In the genomic region with DNA sequence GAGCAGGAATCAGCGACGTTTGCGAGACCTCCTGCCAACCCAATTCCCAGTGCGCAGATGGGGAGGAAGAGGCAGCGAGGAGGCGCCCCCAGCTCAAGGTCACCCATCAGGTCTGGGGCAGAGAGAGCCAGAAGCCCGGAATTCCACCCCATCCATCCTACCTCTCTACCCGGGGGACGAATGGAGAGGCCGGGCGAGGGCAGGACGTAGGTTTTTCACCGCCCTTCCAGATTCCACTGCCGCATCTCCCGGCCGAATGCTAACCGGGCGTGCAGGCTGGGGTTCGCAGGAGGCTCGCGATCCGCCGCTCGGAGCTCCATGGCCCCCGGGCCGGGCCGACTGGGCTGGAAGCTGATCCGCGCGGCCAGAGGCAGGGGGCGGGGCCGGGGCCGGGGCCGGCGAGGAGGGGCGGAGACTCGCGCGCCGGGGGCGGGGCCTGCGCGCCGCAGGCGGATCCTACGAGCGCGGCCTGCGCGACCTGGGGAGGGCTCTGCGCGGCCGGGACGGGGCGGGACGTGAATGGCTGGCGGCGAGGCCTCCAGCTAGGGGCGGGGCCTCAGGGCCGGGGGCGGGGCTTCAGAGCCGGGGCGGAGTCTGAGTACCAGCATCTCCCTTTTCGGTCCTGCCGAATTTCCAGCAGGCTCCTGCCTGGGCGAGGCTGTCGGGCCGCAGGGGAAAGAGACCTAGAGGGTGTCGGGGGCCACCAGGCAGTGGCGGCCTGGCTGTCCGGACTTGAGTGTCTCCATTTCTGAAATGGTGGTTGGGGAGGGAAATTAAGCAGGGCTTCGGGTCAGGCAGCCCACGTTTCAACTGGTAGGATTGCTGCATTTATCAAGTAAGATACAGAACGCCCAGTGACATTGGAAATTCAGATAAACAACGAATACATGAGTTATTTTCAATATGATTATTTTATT, we compare ENCODE assay signal across 8 cellular contexts. TPM values are rescaled to one million over a fixed set of nuclear protein-coding genes. Genes with fewer than 3 reads are reported as not detected.
DNase-seq lines count a peak whose midpoint lies in the region; ATAC-seq and TF ChIP-seq lines count a peak whose summit lies in the region.

A gene with protein sequence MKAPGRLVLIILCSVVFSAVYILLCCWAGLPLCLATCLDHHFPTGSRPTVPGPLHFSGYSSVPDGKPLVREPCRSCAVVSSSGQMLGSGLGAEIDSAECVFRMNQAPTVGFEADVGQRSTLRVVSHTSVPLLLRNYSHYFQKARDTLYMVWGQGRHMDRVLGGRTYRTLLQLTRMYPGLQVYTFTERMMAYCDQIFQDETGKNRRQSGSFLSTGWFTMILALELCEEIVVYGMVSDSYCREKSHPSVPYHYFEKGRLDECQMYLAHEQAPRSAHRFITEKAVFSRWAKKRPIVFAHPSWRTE (minus strand): TSS at position 377 of the 917 bp plus-strand sequence. CDS start 622 bp downstream, outside the sequence.

- H3K36me3 ChIP-seq in KOPT-K1 (ENCODE audit: insufficient read depth, low read length) (no peaks in the 10 kb centered on the region), RWPE2 (ENCODE audit: low read depth) (peaks cover 12% of the 10 kb centered on the region)

- peaks cover 31% of the 10 kb centered on the region for H3K4me1 ChIP-seq in RWPE2 (ENCODE audit: insufficient read depth, poor library complexity, severe bottlenecking)

- no peaks in the 10 kb centered on the region for H3K36me3 Mint-ChIP-seq in natural killer cell treated with Interleukin-12 subunit alpha and Interleukin-12 subunit beta and Interleukin-15 and Interleukin-18, amount 100 ng/mL, for 72 hours

- H3K27ac Mint-ChIP-seq in natural killer cell treated with Interleukin-12 subunit alpha and Interleukin-12 subunit beta and Interleukin-15 and Interleukin-18, amount 100 ng/mL, for 72 hours, result no peak within 1 kb of the TSS

- H3K9me3 ChIP-seq in KOPT-K1 (ENCODE audit: insufficient read depth, low read length, poor library complexity, severe bottlenecking) (no peaks in the 10 kb centered on the region), RWPE2 (ENCODE audit: severe bottlenecking) (no peaks in the 10 kb centered on the region)

- H3K27me3 Mint-ChIP-seq in natural killer cell treated with Interleukin-12 subunit alpha and Interleukin-12 subunit beta and Interleukin-15 and Interleukin-18, amount 100 ng/mL, for 72 hours, result no peaks in the 10 kb centered on the region

- no peaks in the 10 kb centered on the region for H3K27me3 ChIP-seq in RWPE2 (ENCODE audit: insufficient read depth, poor library complexity, severe bottlenecking)

- DNase-seq in DMS53 (lab: John Stamatoyannopoulos, UW), result peak; percentile 95
- DNase-seq in RWPE2 (ENCODE audit: low spot score), result no peak
- peak; percentile 95 for DNase-seq in activated T-helper 9 cell treated with anti-CD3 and anti-CD28 coated beads, Interleukin-2, amount 50 U/mL, for 16 hours (ENCODE audit: low read depth)
- DNase-seq in fibroblast of peridontal ligament (ENCODE audit: extremely low read depth), result peak; percentile 83
- peak; percentile 96 for DNase-seq in natural killer cell treated with Interleukin-12 subunit alpha and Interleukin-12 subunit beta and Interleukin-15 and Interleukin-18, amount 100 ng/mL, for 72 hours (ENCODE audit: low spot score)
- DNase-seq in stimulated activated naive CD4-positive, alpha-beta T cell treated with Interleukin-2 at 50 U/mL for 16 hours (lab: John Stamatoyannopoulos, UW), result peak; percentile 94

- peak within 1 kb of the TSS; percentile 46 for H3K4me3 ChIP-seq in RWPE2 (ENCODE audit: severe bottlenecking)

- H3K4me3 Mint-ChIP-seq in natural killer cell treated with Interleukin-12 subunit alpha and Interleukin-12 subunit beta and Interleukin-15 and Interleukin-18, amount 100 ng/mL, for 72 hours, result peak within 1 kb of the TSS; percentile 71

- TF ChIP-seq CTCF in RWPE2 (IDR thresholded peaks at IDR 0.05; ENCODE audit: poor library complexity, severe bottlenecking), result no peak

- H3K4me1 Mint-ChIP-seq in natural killer cell treated with Interleukin-12 subunit alpha and Interleukin-12 subunit beta and Interleukin-15 and Interleukin-18, amount 100 ng/mL, for 72 hours (ENCODE audit: low read depth in 2 of 2), result peaks cover 28 to 35% of the 10 kb centered on the region in 2 donors

- H3K27ac ChIP-seq in KOPT-K1 (ENCODE audit: low read depth, low read length, poor library complexity, severe bottlenecking) (peak within 1 kb of the TSS; percentile 32), RWPE2 (ENCODE audit: poor library complexity, severe bottlenecking) (peak within 1 kb of the TSS; percentile 73)

- ATAC-seq in GM21737 (IDR thresholded peaks at IDR 0.05; ENCODE audit: unreplicated experiment) (peak; percentile 69), RWPE2 (ENCODE audit: low read depth) (peak; percentile 65)
- ATAC-seq in natural killer cell treated with Interleukin-12 subunit alpha and Interleukin-12 subunit beta and Interleukin-15 and Interleukin-18, amount 100 ng/mL, for 72 hours, result peak; percentile 97 to 99

- H3K9me3 Mint-ChIP-seq in natural killer cell treated with Interleukin-12 subunit alpha and Interleukin-12 subunit beta and Interleukin-15 and Interleukin-18, amount 100 ng/mL, for 72 hours, result no peaks in the 10 kb centered on the region

RNA-seq across cellular contexts. Expression of the gene that starts here (rescaled TPM):
- total RNA-seq in natural killer cell treated with Interleukin-12 subunit alpha and Interleukin-12 subunit beta and Interleukin-15 and Interleukin-18, amount 100 ng/mL, for 72 hours, result 10 to 100 TPM; 17.5 to 44.5 TPM
